Comparison of ENCODE assay signal across 8 cellular contexts in the genomic region with DNA sequence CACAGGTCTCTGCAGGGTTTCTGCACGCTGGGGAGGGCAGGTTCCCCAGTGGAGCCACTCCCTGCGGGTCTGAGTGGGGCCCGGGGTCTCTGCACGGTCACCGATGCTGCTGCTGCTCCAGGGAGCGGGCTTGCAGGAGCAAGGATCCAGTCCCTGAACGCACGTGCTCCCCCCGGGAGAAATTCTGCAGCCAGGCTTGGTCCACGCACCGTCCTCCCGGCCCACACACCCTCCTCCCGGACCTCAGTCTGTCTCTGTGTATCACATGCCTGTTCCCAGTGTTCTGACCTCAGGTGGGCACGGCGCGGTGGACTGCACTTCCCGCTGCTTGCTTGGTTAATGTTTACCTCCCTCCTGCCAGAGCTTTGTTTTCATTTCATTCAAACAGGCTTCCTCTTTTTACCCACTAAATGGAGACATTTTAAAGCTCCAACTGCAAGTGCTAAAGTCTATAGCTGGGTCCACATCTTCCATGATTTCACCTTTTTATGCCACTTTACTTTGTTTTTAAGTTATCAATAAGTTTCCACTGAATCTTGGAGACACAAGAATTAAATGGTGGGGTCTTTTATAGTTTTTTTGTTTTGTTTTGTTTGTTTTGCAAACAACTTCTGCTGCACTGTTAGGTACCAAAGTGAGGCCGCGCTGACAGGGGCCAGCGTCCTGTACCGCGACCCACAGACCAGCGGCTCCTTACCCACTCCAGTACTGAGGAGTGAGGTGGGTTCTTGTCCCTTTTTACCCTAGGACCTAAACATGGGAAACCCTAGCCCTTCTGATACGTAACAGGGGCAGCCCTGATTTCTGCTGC.
DNase-seq lines count a peak whose midpoint lies in the region; ATAC-seq and TF ChIP-seq lines count a peak whose summit lies in the region.

No MANE protein-coding gene starts in this region.

- H4K20me1 ChIP-seq in H9 (ENCODE audit: control insufficient read depth, insufficient read depth, insufficient read length): no peaks in the 10 kb centered on the region

- H2BK5ac ChIP-seq in H9 (ENCODE audit: insufficient read length, low read length): no peak overlapping the region

- H2AK5ac ChIP-seq in H9 (ENCODE audit: insufficient read length, low read length): no peak overlapping the region

- no CpG with 5 or more reads among the region's 24 CpGs for WGBS in H9 (ENCODE audit: extremely low coverage, insufficient read length, low lambda C conversion rate)

- no peak overlapping the region for H2BK120ac ChIP-seq in H9 (ENCODE audit: low read depth, low read length, poor library complexity, severe bottlenecking)

- H3K79me2 ChIP-seq in H9 (ENCODE audit: insufficient read depth, low read length): no peaks in the 10 kb centered on the region

- H3T11ph ChIP-seq in H9 (ENCODE audit: low read length): no peak overlapping the region

- no peak overlapping the region for H2AFZ ChIP-seq in H9 (ENCODE audit: low read length)

- peak overlapping the region; percentile 85 for H3K14ac ChIP-seq in H9 (ENCODE audit: insufficient read depth, low read length)

- H3K23me2 ChIP-seq in H9 (ENCODE audit: insufficient read length, low read depth, low read length, poor library complexity, severe bottlenecking): peaks cover 9% of the 10 kb centered on the region

- H3K27me3 Mint-ChIP-seq in H9 (ENCODE audit: low read depth): peaks cover 59% of the 10 kb centered on the region
- H3K27me3 Mint-ChIP-seq in activated T-cell treated with anti-CD3 and anti-CD28 coated beads, Interleukin-2, amount 50 U/mL, for 24 hours: peaks cover 28% of the 10 kb centered on the region

- H2BK15ac ChIP-seq in H9 (ENCODE audit: low read depth, low read length): no peak overlapping the region

- H3K9me3 ChIP-seq in H9 (ENCODE audit: control insufficient read depth, low read depth, low read length) (no peaks in the 10 kb centered on the region), lower lobe of right lung (no peaks in the 10 kb centered on the region)

- peak; percentile 3 for DNase-seq in CD1c-positive myeloid dendritic cell (ENCODE audit: extremely low spot score)
- DNase-seq in H9: no peak
- peak; percentile 72 for DNase-seq in SW480 (ENCODE audit: low spot score)
- peak; percentile 47 for DNase-seq in lower lobe of right lung
- no peak for DNase-seq in activated T-cell treated with anti-CD3 and anti-CD28 coated beads, Interleukin-2, amount 50 U/mL, for 24 hours
- no peak for DNase-seq in SHP77 treated with DMSO at 0.1 percent for 48 hours (lab: John Stamatoyannopoulos, UW)
- DNase-seq in activated gamma-delta T cell (lab: John Stamatoyannopoulos, UW): no peak

- H3K79me1 ChIP-seq in H9 (ENCODE audit: insufficient read depth, low read depth, low read length, poor library complexity, severe bottlenecking): no peaks in the 10 kb centered on the region

- H3K9ac ChIP-seq in H9 (ENCODE audit: extremely low read depth, insufficient read length, low read length): no peak overlapping the region

- no peak overlapping the region for H3K23ac ChIP-seq in H9 (ENCODE audit: insufficient read length, low read depth, low read length)

- peaks cover 13% of the 10 kb centered on the region; the same call in 1 of the 2 replicates for H3K4me1 ChIP-seq in H9 (ENCODE audit: insufficient read depth, low read length)
- H3K4me1 ChIP-seq in lower lobe of right lung: peaks cover 28% of the 10 kb centered on the region

- ATAC-seq in lower lobe of right lung: no peak
- ATAC-seq in HG03432 (IDR thresholded peaks at IDR 0.05; ENCODE audit: unreplicated experiment): no peak

- peak overlapping the region; percentile 19 for H3K4me2 ChIP-seq in H9 (ENCODE audit: insufficient read depth, insufficient read length, low read length)

- TF ChIP-seq CTCF in H9 (conservative IDR thresholded peaks at IDR 0.05) (no peak), lower lobe of right lung (IDR thresholded peaks at IDR 0.05) (no peak)

- peak overlapping the region in 2 of 3 experiments; percentile 46 to 63; a peak in 4 of 7 replicates for H3K27ac Mint-ChIP-seq in H9
- no peak overlapping the region for H3K27ac Mint-ChIP-seq in activated T-cell treated with anti-CD3 and anti-CD28 coated beads, Interleukin-2, amount 50 U/mL, for 24 hours

- peaks cover 47 to 51% of the 10 kb centered on the region in 2 experiments for H3K4me1 Mint-ChIP-seq in H9
- peaks cover 13% of the 10 kb centered on the region for H3K4me1 Mint-ChIP-seq in activated T-cell treated with anti-CD3 and anti-CD28 coated beads, Interleukin-2, amount 50 U/mL, for 24 hours (ENCODE audit: low read depth)

- H4K8ac ChIP-seq in H9 (replicated peaks; ENCODE audit: insufficient read length, low read depth, low read length): no peak overlapping the region

- intact Hi-C loops in lower lobe of right lung (cut with DNase I): no loop called here

- H2BK12ac ChIP-seq in H9 (ENCODE audit: insufficient read length, low read depth, low read length): no peak overlapping the region

- peak overlapping the region; percentile 52 for H3K4me3 ChIP-seq in lower lobe of right lung

- peak overlapping the region; percentile 43 to 70 for H3K4me3 Mint-ChIP-seq in H9
- H3K4me3 Mint-ChIP-seq in activated T-cell treated with anti-CD3 and anti-CD28 coated beads, Interleukin-2, amount 50 U/mL, for 24 hours: no peak overlapping the region

- H3K36me3 ChIP-seq in lower lobe of right lung: no peaks in the 10 kb centered on the region

- H3K36me3 Mint-ChIP-seq in H9 (ENCODE audit: insufficient read depth in 1 of 3, low read depth in 3 of 3): peaks cover 0 to 2% (median 0%) of the 10 kb centered on the region in 3 experiments; a peak in 2 of 7 replicates
- no peaks in the 10 kb centered on the region for H3K36me3 Mint-ChIP-seq in activated T-cell treated with anti-CD3 and anti-CD28 coated beads, Interleukin-2, amount 50 U/mL, for 24 hours (ENCODE audit: low read depth)

- H3K18ac ChIP-seq in H9 (ENCODE audit: insufficient read length, low read depth, low read length): peak overlapping the region; percentile 40

- no peaks in the 10 kb centered on the region; a peak in 1 of 5 replicates for H3K9me3 Mint-ChIP-seq in H9
- H3K9me3 Mint-ChIP-seq in activated T-cell treated with anti-CD3 and anti-CD28 coated beads, Interleukin-2, amount 50 U/mL, for 24 hours: no peaks in the 10 kb centered on the region

- H3K27ac ChIP-seq in H9 (ENCODE audit: insufficient read length, low read depth, low read length): no peak overlapping the region
- no peak overlapping the region for H3K27ac ChIP-seq in lower lobe of right lung

- no peak overlapping the region for H3K56ac ChIP-seq in H9 (ENCODE audit: insufficient read length, low read depth, low read length)

- no peaks in the 10 kb centered on the region; the same call in 1 of the 2 replicates for H3K27me3 ChIP-seq in H9 (ENCODE audit: insufficient read depth, low read length)
- peaks cover 22% of the 10 kb centered on the region for H3K27me3 ChIP-seq in lower lobe of right lung (ENCODE audit: low read depth)

- no peak overlapping the region for H4K5ac ChIP-seq in H9 (ENCODE audit: insufficient read length, low read depth, low read length)

- no peak overlapping the region for H3K4ac ChIP-seq in H9 (ENCODE audit: low read depth, low read length)

- H2BK20ac ChIP-seq in H9 (ENCODE audit: low read depth, low read length, poor library complexity, severe bottlenecking): no peak overlapping the region

- H4K91ac ChIP-seq in H9 (ENCODE audit: insufficient read length, low read depth, low read length): no peak overlapping the region

Comparison
In these comparisons a context has a peak if more than half of its experiments do, and no peak if none do; other contexts are left out.
1. DNase-seq: peak in CD1c-positive myeloid dendritic cell (single experiment), SW480 (single experiment) and lower lobe of right lung (single experiment); none in H9 (single experiment), activated T-cell treated with anti-CD3 and anti-CD28 coated beads, Interleukin-2, amount 50 U/mL, for 24 hours (single experiment), SHP77 treated with DMSO at 0.1 percent for 48 hours (single experiment) and activated gamma-delta T cell (single experiment).